In the genomic region with DNA sequence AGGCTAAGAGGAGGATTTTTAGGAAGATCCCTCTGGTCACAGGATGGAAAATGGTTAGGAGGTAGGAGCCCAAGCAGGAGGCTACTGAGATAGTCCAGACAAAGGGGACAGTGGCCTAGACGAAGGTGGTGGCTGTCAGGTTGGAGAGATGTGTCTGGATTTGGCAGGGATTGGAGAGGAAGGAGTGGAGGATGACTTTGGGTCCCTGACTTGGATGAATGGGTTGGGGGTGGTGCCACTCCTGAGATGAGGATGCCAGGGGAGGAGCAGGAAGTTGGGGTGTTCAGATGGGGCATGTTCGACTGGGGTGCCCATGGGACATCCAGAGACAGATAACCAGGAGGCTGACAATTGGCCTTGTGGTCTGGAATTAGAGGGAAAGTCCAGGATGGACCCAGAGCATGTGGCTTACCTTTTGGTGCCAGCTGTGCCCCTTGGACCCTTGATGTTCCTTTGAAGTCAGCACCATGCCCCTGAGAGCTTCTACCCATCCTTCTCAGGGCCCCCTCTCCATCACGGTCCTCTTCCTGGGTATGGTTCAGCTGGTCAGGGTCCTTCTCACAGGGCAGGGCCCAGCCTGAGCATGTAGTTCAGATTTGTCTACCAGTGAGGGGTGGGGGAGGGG, we compare ENCODE assay signal across 24 cellular contexts. TPM values are rescaled to one million over a fixed set of nuclear protein-coding genes. Genes with fewer than 3 reads are reported as not detected.
"Had no signal": no experiment of that assay in that cellular context is flagged by ENCODE, and none has a peak within 500 bp of the region (broad histone marks: within the 10 kb centered on the region; RNA-seq: fewer than 3 reads in every experiment).

No MANE protein-coding gene starts in this region.

- H3K36me3 ChIP-seq: pancreas, sigmoid colon, tibial artery had no signal

- H3K4me3 ChIP-seq: pancreas, sigmoid colon, testis, tibial artery had no signal

- H3K4me1 ChIP-seq: sigmoid colon, testis, tibial artery had no signal

- H3K4me3 Mint-ChIP-seq: effector memory CD8-positive, alpha-beta T cell; naive thymus-derived CD4-positive, alpha-beta T cell; nephron; stimulated activated memory B cell treated with anti-CD40 and anti-IgM and Interleukin-4, amounts not matched to agents 10 μg/mL and 1 μg/mL and 100 μg/mL, for 72 hours; type B pancreatic cell had no signal

- DNase-seq: caudate nucleus; cerebellar nuclear complex; effector memory CD8-positive, alpha-beta T cell; erythroblast; hypothalamus; kidney; mesenchymal stem cell; midbrain; naive thymus-derived CD4-positive, alpha-beta T cell; occipital lobe; pancreas; sigmoid colon; stimulated activated CD4-positive, alpha-beta T cell treated with anti-CD3 and anti-CD28 coated beads, Interleukin-2, amount 100 ng/mL, for 24 hours; stimulated activated CD4-positive, alpha-beta T cell treated with anti-CD3 and anti-CD28 coated beads, Interleukin-4, amount 100 ng/mL, for 4 hours; stimulated activated naive CD8-positive, alpha-beta T cell treated with anti-CD3 and anti-CD28 coated beads, Interleukin-15, Interleukin-2, amounts not matched to agents 100 U/mL and 50 U/mL, for 24 hours; substantia nigra; testis; tibial artery had no signal

- H3K27me3 Mint-ChIP-seq: type B pancreatic cell had no signal

- H3K27ac ChIP-seq: pancreas, sigmoid colon, testis, tibial artery had no signal

- H3K27me3 ChIP-seq: pancreas, sigmoid colon, testis, tibial artery had no signal

- H3K4me1 Mint-ChIP-seq: nephron; stimulated activated memory B cell treated with anti-CD40 and anti-IgM and Interleukin-4, amounts not matched to agents 10 μg/mL and 1 μg/mL and 100 μg/mL, for 72 hours had no signal

- H3K27ac Mint-ChIP-seq: effector memory CD8-positive, alpha-beta T cell; naive thymus-derived CD4-positive, alpha-beta T cell; nephron; stimulated activated memory B cell treated with anti-CD40 and anti-IgM and Interleukin-4, amounts not matched to agents 10 μg/mL and 1 μg/mL and 100 μg/mL, for 72 hours; type B pancreatic cell had no signal

- H3K9me3 ChIP-seq: pancreas, sigmoid colon, testis, tibial artery had no signal

- H3K9me3 Mint-ChIP-seq: effector memory CD8-positive, alpha-beta T cell; nephron; stimulated activated memory B cell treated with anti-CD40 and anti-IgM and Interleukin-4, amounts not matched to agents 10 μg/mL and 1 μg/mL and 100 μg/mL, for 72 hours; type B pancreatic cell had no signal

- H3K36me3 Mint-ChIP-seq: naive thymus-derived CD4-positive, alpha-beta T cell; stimulated activated memory B cell treated with anti-CD40 and anti-IgM and Interleukin-4, amounts not matched to agents 10 μg/mL and 1 μg/mL and 100 μg/mL, for 72 hours; type B pancreatic cell had no signal

RNA-seq across cellular contexts. Expression of gene IGFBPL1, which starts 15.1 kb away (rescaled TPM):
- total RNA-seq: fibroblast of villous mesenchyme; left lobe of liver; lower leg skin; naive thymus-derived CD4-positive, alpha-beta T cell had no signal
